Comparison of ENCODE assay signal across 1 cellular context in genomic region chr4:53535567-53535966, GRCh38.
TF ChIP-seq lines count a peak whose summit lies in the region.

No MANE protein-coding gene starts in this region.

TF ChIP-seq in GM12878, 131 proteins besides CTCF, POLR2A, EP300 and RAD21:
- TF ChIP-seq ZBTB4 (CRISPR knock-in tag; IDR thresholded peaks at IDR 0.05): no peak
- peak; percentile 32; the same call in 1 of the 2 replicates for TF ChIP-seq SPI1 (IDR thresholded peaks at IDR 0.05; ENCODE audit: borderline replicate concordance, insufficient read depth, low read depth, low read length)
- no peak for TF ChIP-seq E2F4 (IDR thresholded peaks at IDR 0.05; ENCODE audit: low read depth, low read length)
- TF ChIP-seq HCFC1 (IDR thresholded peaks at IDR 0.05; ENCODE audit: low read length): no peak
- no peak for TF ChIP-seq CHD2 (IDR thresholded peaks at IDR 0.05; ENCODE audit: borderline replicate concordance, low read depth, low read length)
- no peak for TF ChIP-seq HDAC2 (IDR thresholded peaks at IDR 0.05)
- no peak for TF ChIP-seq JUND (IDR thresholded peaks at IDR 0.05; ENCODE audit: low read depth, low read length)
- no peak for TF ChIP-seq USF1 (IDR thresholded peaks at IDR 0.05; ENCODE audit: borderline replicate concordance, extremely low read length, insufficient read depth, low read depth, low read length)
